ENCODE assay signal across 19 cellular contexts in genomic region chr19:28463493-28464053, GRCh38.
A peak's percentile ranks its signal among the peaks of the same experiment; 100 is the strongest.
DNase-seq lines count a peak whose midpoint lies in the region; ATAC-seq, FAIRE-seq and TF ChIP-seq lines count a peak whose summit lies in the region.
"Had no signal": no experiment of that assay in that cellular context is flagged by ENCODE, and none has a peak within 500 bp of the region (broad histone marks: within the 10 kb centered on the region; RNA-seq: fewer than 3 reads in every experiment).

No MANE protein-coding gene starts in this region.

- no peaks in the 10 kb centered on the region for H3K79me2 ChIP-seq in H1 (ENCODE audit: control insufficient read depth in 1 of 2, insufficient read depth in 2 of 2, low read length in 2 of 2)
- no peaks in the 10 kb centered on the region for H3K79me2 ChIP-seq in neural progenitor cell (ENCODE audit: low read depth)

- no peak overlapping the region for H3K4ac ChIP-seq in H1 (replicated peaks; ENCODE audit: insufficient read length, low read depth, low read length)

- no peak for TF ChIP-seq POLR2A in H1 (IDR thresholded peaks at IDR 0.05; ENCODE audit: control extremely low read depth in 1 of 2, low read depth in 2 of 2, low read length in 2 of 2)
- no peak for TF ChIP-seq POLR2A in sigmoid colon (IDR thresholded peaks at IDR 0.05)

- no peak for TF ChIP-seq CTCF in H1 (IDR thresholded peaks at IDR 0.05; ENCODE audit: control extremely low read depth in 1 of 3, insufficient read depth in 1 of 3, low read depth in 1 of 3, low read length in 3 of 3)
- no peak for TF ChIP-seq CTCF in sigmoid colon (IDR thresholded peaks at IDR 0.05)
- TF ChIP-seq CTCF in neural progenitor cell (IDR thresholded peaks at IDR 0.05) = no peak

- H3K9me3 Mint-ChIP-seq in activated CD4-positive, alpha-beta T cell treated with anti-CD3 and anti-CD28 coated beads, Interleukin-2, amount 10 ng/mL, durations not matched to agents 7 days and 5 days = no peaks in the 10 kb centered on the region
- no peaks in the 10 kb centered on the region for H3K9me3 Mint-ChIP-seq in activated CD4-positive, alpha-beta T cell treated with anti-CD3 and anti-CD28 coated beads for 36 hours (ENCODE audit: low read depth)
- no peaks in the 10 kb centered on the region for H3K9me3 Mint-ChIP-seq in neural progenitor cell

- H2BK20ac ChIP-seq in H1 (ENCODE audit: low read length) = no peak overlapping the region

- no peaks in the 10 kb centered on the region for H4K20me1 ChIP-seq in H1 (replicated peaks in 1 of 2; ENCODE audit: control insufficient read depth in 1 of 2, insufficient read depth in 2 of 2, low read length in 2 of 2)
- H4K20me1 ChIP-seq in neural progenitor cell (ENCODE audit: low read depth) = no peaks in the 10 kb centered on the region
- H4K20me1 ChIP-seq: BLaER1 treated with 17β-estradiol and CSF1 and Interleukin-3, amounts not matched to agents 10 nM and 100 nM had no signal

- H3K9ac ChIP-seq in H1 (replicated peaks in 1 of 4; ENCODE audit: extremely low read depth in 1 of 4, low read depth in 3 of 4, low read length in 3 of 4) = no peak overlapping the region
- H3K9ac ChIP-seq in neural progenitor cell = no peak overlapping the region
- H3K9ac ChIP-seq: BLaER1 treated with 17β-estradiol and CSF1 and Interleukin-3, amounts not matched to agents 10 nM and 100 nM had no signal

- H3K23me2 ChIP-seq in H1 (ENCODE audit: low read depth, low read length) = no peaks in the 10 kb centered on the region

- FAIRE-seq in H1 (lab: Jason Lieb, UNC) = no peak
- FAIRE-seq: GM12878, GM18507, HepG2, HTR-8/SVneo had no signal

- H2AK5ac ChIP-seq in H1 (ENCODE audit: low read depth, low read length) = no peak overlapping the region; the same call in 1 of the 2 replicates

- no peak overlapping the region for H4K91ac ChIP-seq in H1 (replicated peaks; ENCODE audit: insufficient read length, low read length)

- H3K14ac ChIP-seq in H1 (ENCODE audit: insufficient read length) = no peak overlapping the region

- H3K18ac ChIP-seq in H1 (ENCODE audit: extremely low read depth, low read length) = no peak overlapping the region

- CTCF ChIA-PET in activated CD4-positive, alpha-beta T cell treated with anti-CD3 and anti-CD28 coated beads, Interleukin-2, amount 10 ng/mL, durations not matched to agents 7 days and 5 days (lab: Charles Lee) = interaction anchor here (0.9 kb wide), 1 partner anchor 25 kb away, joined by 3 read pairs; no protein-coding TSS in a partner anchor
- CTCF ChIA-PET in activated CD4-positive, alpha-beta T cell treated with anti-CD3 and anti-CD28 coated beads for 36 hours (lab: Charles Lee) = interaction anchor here (1.0 kb wide), 1 partner anchor 246 kb away, joined by 3 read pairs; no protein-coding TSS in a partner anchor
- CTCF ChIA-PET in H1 (lab: Charles Lee; ENCODE audit: partially characterized antibody) = interaction anchor here (0.7 to 2.0 kb wide), 2 partner anchors 170 to 399 kb away, joined by 3 to 12 read pairs; no protein-coding TSS in a partner anchor

- no peak overlapping the region for H2BK5ac ChIP-seq in H1 (ENCODE audit: low read depth, low read length)

- H2BK15ac ChIP-seq in H1 (ENCODE audit: low read length) = peak overlapping the region; percentile 46; the same call in 1 of the 2 replicates

- H3K27ac ChIP-seq in H1 (ENCODE audit: low read depth, low read length) (no peak overlapping the region), sigmoid colon (no peak overlapping the region), neural progenitor cell (no peak overlapping the region)
- H3K27ac ChIP-seq: BLaER1 treated with 17β-estradiol and CSF1 and Interleukin-3, amounts not matched to agents 10 nM and 100 nM had no signal

- H4K8ac ChIP-seq in H1 (ENCODE audit: extremely low read depth, insufficient read depth, low read length) = no peak overlapping the region; the same call in 1 of the 2 replicates

- no peak for ATAC-seq in activated CD4-positive, alpha-beta T cell treated with anti-CD3 and anti-CD28 coated beads for 36 hours
- ATAC-seq in left colon (no peak), left lobe of liver (no peak)
- ATAC-seq: GM12878, HepG2 had no signal

- peak overlapping the region; percentile 17 for H3K27ac Mint-ChIP-seq in activated CD4-positive, alpha-beta T cell treated with anti-CD3 and anti-CD28 coated beads, Interleukin-2, amount 10 ng/mL, durations not matched to agents 7 days and 5 days
- H3K27ac Mint-ChIP-seq in activated CD4-positive, alpha-beta T cell treated with anti-CD3 and anti-CD28 coated beads for 36 hours = no peak overlapping the region
- no peak overlapping the region for H3K27ac Mint-ChIP-seq in neural progenitor cell
- H3K27ac Mint-ChIP-seq: HFFc6 had no signal

- H3K9me3 ChIP-seq in H1 (ENCODE audit: insufficient read depth in 2 of 2, low read depth in 1 of 2, low read length in 1 of 2) = no peaks in the 10 kb centered on the region
- no peaks in the 10 kb centered on the region for H3K9me3 ChIP-seq in sigmoid colon
- H3K9me3 ChIP-seq in neural progenitor cell (ENCODE audit: low read depth) = no peaks in the 10 kb centered on the region
- H3K9me3 ChIP-seq: BLaER1 treated with 17β-estradiol and CSF1 and Interleukin-3, amounts not matched to agents 10 nM and 100 nM; HAP-1 had no signal

- no peak overlapping the region for H3K4me3 Mint-ChIP-seq in activated CD4-positive, alpha-beta T cell treated with anti-CD3 and anti-CD28 coated beads, Interleukin-2, amount 10 ng/mL, durations not matched to agents 7 days and 5 days
- H3K4me3 Mint-ChIP-seq in activated CD4-positive, alpha-beta T cell treated with anti-CD3 and anti-CD28 coated beads for 36 hours = no peak overlapping the region
- H3K4me3 Mint-ChIP-seq in neural progenitor cell = no peak overlapping the region
- H3K4me3 Mint-ChIP-seq: CD4-positive, CD25-positive, alpha-beta regulatory T cell; HFFc6 had no signal

- H3K4me1 ChIP-seq in H1 (replicated peaks in 1 of 4; ENCODE audit: control insufficient read depth in 3 of 4, insufficient read depth in 4 of 4, low read length in 3 of 4) = peaks cover 0 to 4% (median 2%) of the 10 kb centered on the region in 4 experiments; a peak in 3 of 7 replicates
- H3K4me1 ChIP-seq in sigmoid colon = no peaks in the 10 kb centered on the region
- peaks cover 11% of the 10 kb centered on the region for H3K4me1 ChIP-seq in neural progenitor cell
- H3K4me1 ChIP-seq: HAP-1 had no signal

- 88% methylated on average over 5 of the region's 5 CpGs; no CpG with 5 or more reads in 1 of the 2 experiments for WGBS in H1 (ENCODE audit: extremely low coverage in 1 of 2, insufficient coverage in 1 of 2, insufficient read length in 1 of 2, insufficient replicate concordance in 2 of 2, low coverage in 1 of 2, low lambda C conversion rate in 2 of 2, missing lambda C conversion rate in 1 of 2), 2 experiments
- 88 to 91% methylated on average over 5 of the region's 5 CpGs for WGBS in sigmoid colon, 2 donors

- H3K23ac ChIP-seq in H1 (ENCODE audit: insufficient read length) = no peak overlapping the region

- no peak overlapping the region for H2BK12ac ChIP-seq in H1 (ENCODE audit: low read depth, low read length)

- H3K4me2 ChIP-seq in H1 (ENCODE audit: insufficient read depth in 1 of 2, low read depth in 2 of 2, low read length in 2 of 2) (no peak overlapping the region), neural progenitor cell (no peak overlapping the region)
- H3K4me2 ChIP-seq: BLaER1 treated with 17β-estradiol and CSF1 and Interleukin-3, amounts not matched to agents 10 nM and 100 nM had no signal

- no peak overlapping the region for H3K4me3 ChIP-seq in H1 (ENCODE audit: extremely low read depth in 1 of 4, insufficient read depth in 2 of 4, low read depth in 3 of 4, low read length in 4 of 4)
- no peak overlapping the region for H3K4me3 ChIP-seq in sigmoid colon
- H3K4me3 ChIP-seq in neural progenitor cell = no peak overlapping the region
- H3K4me3 ChIP-seq: BLaER1 treated with 17β-estradiol and CSF1 and Interleukin-3, amounts not matched to agents 10 nM and 100 nM; GM12878; HAP-1 had no signal

- H4K5ac ChIP-seq in H1 (ENCODE audit: insufficient read length, low read depth, low read length) = no peak overlapping the region

- no peaks in the 10 kb centered on the region for H3F3A ChIP-seq in neural progenitor cell (ENCODE audit: low read depth)

- H2BK120ac ChIP-seq in H1 (replicated peaks; ENCODE audit: low read depth, low read length) = no peak overlapping the region

- H3K27me3 Mint-ChIP-seq in activated CD4-positive, alpha-beta T cell treated with anti-CD3 and anti-CD28 coated beads, Interleukin-2, amount 10 ng/mL, durations not matched to agents 7 days and 5 days = peaks cover 2% of the 10 kb centered on the region
- H3K27me3 Mint-ChIP-seq in activated CD4-positive, alpha-beta T cell treated with anti-CD3 and anti-CD28 coated beads for 36 hours = peaks cover 3% of the 10 kb centered on the region
- H3K27me3 Mint-ChIP-seq in neural progenitor cell (ENCODE audit: insufficient read depth, low read depth) = peaks cover 3% of the 10 kb centered on the region
- H3K27me3 Mint-ChIP-seq: CD4-positive, CD25-positive, alpha-beta regulatory T cell had no signal

- peaks cover 71% of the 10 kb centered on the region for H3K4me1 Mint-ChIP-seq in activated CD4-positive, alpha-beta T cell treated with anti-CD3 and anti-CD28 coated beads, Interleukin-2, amount 10 ng/mL, durations not matched to agents 7 days and 5 days
- H3K4me1 Mint-ChIP-seq in activated CD4-positive, alpha-beta T cell treated with anti-CD3 and anti-CD28 coated beads for 36 hours = peaks cover 13% of the 10 kb centered on the region
- peaks cover 21% of the 10 kb centered on the region for H3K4me1 Mint-ChIP-seq in neural progenitor cell

- POLR2A ChIA-PET in activated CD4-positive, alpha-beta T cell treated with anti-CD3 and anti-CD28 coated beads, Interleukin-2, amount 10 ng/mL, durations not matched to agents 7 days and 5 days (lab: Charles Lee) = no interaction called here
- POLR2A ChIA-PET in activated CD4-positive, alpha-beta T cell treated with anti-CD3 and anti-CD28 coated beads for 36 hours (lab: Charles Lee) = no interaction called here
- POLR2A ChIA-PET in H1 (lab: Charles Lee; ENCODE audit: partially characterized antibody) = no interaction called here

- TF ChIP-seq EP300 in H1 (IDR thresholded peaks at IDR 0.05; ENCODE audit: borderline replicate concordance in 1 of 2, low read depth in 2 of 2, low read length in 2 of 2) (no peak), sigmoid colon (IDR thresholded peaks at IDR 0.05) (no peak)

- no peaks in the 10 kb centered on the region for H3K27me3 ChIP-seq in H1 (replicated peaks in 1 of 4; ENCODE audit: control insufficient read depth in 3 of 4, extremely low read depth in 1 of 4, insufficient read depth in 3 of 4, low read length in 3 of 4)
- peaks cover 0 to 7% (median 0%) of the 10 kb centered on the region in 3 donors for H3K27me3 ChIP-seq in sigmoid colon
- H3K27me3 ChIP-seq in neural progenitor cell = no peaks in the 10 kb centered on the region
- H3K27me3 ChIP-seq: BLaER1 treated with 17β-estradiol and CSF1 and Interleukin-3, amounts not matched to agents 10 nM and 100 nM had no signal

- no peaks in the 10 kb centered on the region for H3K36me3 Mint-ChIP-seq in activated CD4-positive, alpha-beta T cell treated with anti-CD3 and anti-CD28 coated beads, Interleukin-2, amount 10 ng/mL, durations not matched to agents 7 days and 5 days (ENCODE audit: low read depth)
- no peaks in the 10 kb centered on the region for H3K36me3 Mint-ChIP-seq in activated CD4-positive, alpha-beta T cell treated with anti-CD3 and anti-CD28 coated beads for 36 hours (ENCODE audit: low read depth)
- H3K36me3 Mint-ChIP-seq in neural progenitor cell = no peaks in the 10 kb centered on the region
- H3K36me3 Mint-ChIP-seq: CD4-positive, CD25-positive, alpha-beta regulatory T cell had no signal

- intact Hi-C loops in activated CD4-positive, alpha-beta T cell treated with anti-CD3 and anti-CD28 coated beads for 36 hours (cut with DNase I, micrococcal nuclease) = no loop called here
- intact Hi-C loops in sigmoid colon (cut with DNase I) = no loop called here
- intact Hi-C loops in left colon (cut with DNase I, micrococcal nuclease) = loop anchor here in 1 of 2 donors (10.0 kb wide), 2 partner anchors 251 to 421 kb away; no protein-coding TSS in a partner anchor

- DNase-seq in activated CD4-positive, alpha-beta T cell treated with anti-CD3 and anti-CD28 coated beads, Interleukin-2, amount 10 ng/mL, durations not matched to agents 7 days and 5 days = no peak
- no peak for DNase-seq in activated CD4-positive, alpha-beta T cell treated with anti-CD3 and anti-CD28 coated beads for 36 hours
- DNase-seq in H1 (ENCODE audit: low read depth in 1 of 2, low spot score in 2 of 2) (no peak), sigmoid colon (peak; percentile 20), neural progenitor cell (ENCODE audit: low spot score) (no peak), left colon (no peak), left lobe of liver (ENCODE audit: low spot score) (no peak), GDM1 (lab: John Stamatoyannopoulos, UW) (no peak)
- DNase-seq: ACHN; CD4-positive, CD25-positive, alpha-beta regulatory T cell; DMS53; GOT3; HFFc6 had no signal

- no peaks in the 10 kb centered on the region for H3K36me3 ChIP-seq in H1 (ENCODE audit: control insufficient read depth in 2 of 4, insufficient read depth in 4 of 4, low read length in 3 of 4)
- no peaks in the 10 kb centered on the region for H3K36me3 ChIP-seq in sigmoid colon
- no peaks in the 10 kb centered on the region for H3K36me3 ChIP-seq in neural progenitor cell
- H3K36me3 ChIP-seq: BLaER1 treated with 17β-estradiol and CSF1 and Interleukin-3, amounts not matched to agents 10 nM and 100 nM; HAP-1 had no signal

- no peak overlapping the region for H3K56ac ChIP-seq in H1 (replicated peaks; ENCODE audit: insufficient read length, low read depth, low read length)

- H3K79me1 ChIP-seq in H1 (ENCODE audit: low read depth, low read length) = no peaks in the 10 kb centered on the region

- TF ChIP-seq RAD21 in H1 (IDR thresholded peaks at IDR 0.05 in 1 of 2, conservative IDR thresholded peaks at IDR 0.05 in 1 of 2; ENCODE audit: low read depth in 2 of 2, low read length in 2 of 2) = no peak

- no peak overlapping the region for H2AFZ ChIP-seq in H1 (ENCODE audit: low read length)
- no peak overlapping the region for H2AFZ ChIP-seq in neural progenitor cell (replicated peaks)
